In genomic region chr16:14501331-14502255, GRCh38 we compare ENCODE assay signal across 8 cellular contexts.
A peak's percentile ranks its signal among the peaks of the same experiment; 100 is the strongest.
DNase-seq lines count a peak whose midpoint lies in the region; ATAC-seq and TF ChIP-seq lines count a peak whose summit lies in the region.

No MANE protein-coding gene starts in this region.

- 37% methylated on average over 9 of the region's 9 CpGs for WGBS in right cardiac atrium

- in situ Hi-C loops in astrocyte of the cerebellum (cut with HindIII; ENCODE audit: low sequenced_read_pairs): no loop called here

- H3K4me1 ChIP-seq in right cardiac atrium (ENCODE audit: control insufficient read depth, insufficient read depth, low read length): peaks cover 2% of the 10 kb centered on the region

- H3K4me3 ChIP-seq in GM12865 (ENCODE audit: low read depth, low read length): no peak overlapping the region
- no peak overlapping the region for H3K4me3 ChIP-seq in astrocyte of the cerebellum (ENCODE audit: low read depth, low read length)
- H3K4me3 ChIP-seq in right cardiac atrium (ENCODE audit: low read length): no peak overlapping the region

- H3K9me3 ChIP-seq in right cardiac atrium (ENCODE audit: control insufficient read depth, low read length): no peaks in the 10 kb centered on the region

- DNase-seq in GM12865 (ENCODE audit: low read depth) (peak; percentile 74), NCI-H2081 treated with DMSO at 0.1 percent for 48 hours (lab: John Stamatoyannopoulos, UW) (peak; percentile 69), astrocyte of the cerebellum (ENCODE audit: low read depth) (peak; percentile 97), right cardiac atrium (peak; percentile 89 to 95 (median 94)), renal cortical epithelial cell (ENCODE audit: low read depth) (peak; percentile 97), DMS114 treated with DMSO at 0.1 percent for 48 hours (lab: John Stamatoyannopoulos, UW; ENCODE audit: unreplicated experiment) (no peak)
- DNase-seq in activated CD4-positive, alpha-beta T cell treated with anti-CD3 and anti-CD28 coated beads, Interleukin-2, amount 50 U/mL, for 1 hour: no peak

- H3K27me3 ChIP-seq in right cardiac atrium (ENCODE audit: control insufficient read depth, insufficient read depth): no peaks in the 10 kb centered on the region

- peak overlapping the region; percentile 87 for H3K27ac ChIP-seq in right cardiac atrium (ENCODE audit: low read length)

- TF ChIP-seq CTCF in GM12865 (IDR thresholded peaks at IDR 0.05; ENCODE audit: insufficient read depth, low read depth, low read length, missing control alignments) (no peak), astrocyte of the cerebellum (IDR thresholded peaks at IDR 0.05; ENCODE audit: low read depth, low read length, missing control alignments) (no peak)

- ATAC-seq in right cardiac atrium (peak; percentile 94 to 95), HG02870 (IDR thresholded peaks at IDR 0.05; ENCODE audit: unreplicated experiment) (no peak)

- intact Hi-C loops in right cardiac atrium (cut with DNase I): no loop called here

Comparison
In these comparisons a context has a peak if more than half of its experiments do, and no peak if none do; other contexts are left out.
1. DNase-seq: peak in GM12865 (single experiment), NCI-H2081 treated with DMSO at 0.1 percent for 48 hours (single experiment), astrocyte of the cerebellum (single experiment), right cardiac atrium (3 of 3) and renal cortical epithelial cell (single experiment); none in DMS114 treated with DMSO at 0.1 percent for 48 hours (single experiment) and activated CD4-positive, alpha-beta T cell treated with anti-CD3 and anti-CD28 coated beads, Interleukin-2, amount 50 U/mL, for 1 hour (single experiment).